9 cellular contexts compared by ENCODE assay signal in genomic region chr17:29619251-29619650, GRCh38. TPM values are rescaled to one million over a fixed set of nuclear protein-coding genes. Genes with fewer than 3 reads are reported as not detected.
A peak's percentile ranks its signal among the peaks of the same experiment; 100 is the strongest.
DNase-seq lines count a peak whose midpoint lies in the region; ATAC-seq and TF ChIP-seq lines count a peak whose summit lies in the region.
"Had no signal": no experiment of that assay in that cellular context is flagged by ENCODE, and none has a peak within 500 bp of the region (broad histone marks: within the 10 kb centered on the region; RNA-seq: fewer than 3 reads in every experiment).

No MANE protein-coding gene starts in this region.

- H3K27me3 ChIP-seq in OCI-LY1 (ENCODE audit: insufficient read depth, low read length) (peaks cover 9% of the 10 kb centered on the region; the same call in 1 of the 2 replicates), hepatocyte (peaks cover 85% of the 10 kb centered on the region), uterus (peaks cover 0 to 11% of the 10 kb centered on the region in 2 donors)
- H3K27me3 ChIP-seq: SJCRH30 had no signal

- peaks cover 58% of the 10 kb centered on the region for H3K4me1 ChIP-seq in OCI-LY1 (ENCODE audit: insufficient read depth, low read length, severe bottlenecking)
- H3K4me1 ChIP-seq in hepatocyte (ENCODE audit: insufficient read depth) = peaks cover 31% of the 10 kb centered on the region
- H3K4me1 ChIP-seq in uterus = peaks cover 0 to 18% of the 10 kb centered on the region in 2 donors

- TF ChIP-seq POLR2A in uterus (IDR thresholded peaks at IDR 0.05) = no peak

- no peaks in the 10 kb centered on the region for H3K79me2 ChIP-seq in OCI-LY1 (ENCODE audit: insufficient read depth, low read length)
- H3K79me2 ChIP-seq in hepatocyte = no peaks in the 10 kb centered on the region

- no peaks in the 10 kb centered on the region for H4K20me1 ChIP-seq in OCI-LY1 (ENCODE audit: insufficient read depth, low read length)
- no peaks in the 10 kb centered on the region for H4K20me1 ChIP-seq in hepatocyte (ENCODE audit: insufficient read depth, poor library complexity, severe bottlenecking)

- H3K9me2 ChIP-seq in OCI-LY1 (ENCODE audit: low read depth, low read length) (no peaks in the 10 kb centered on the region), hepatocyte (replicated peaks; ENCODE audit: insufficient read depth) (no peaks in the 10 kb centered on the region)

- no peak overlapping the region for H2AFZ ChIP-seq in OCI-LY1 (ENCODE audit: low read length)
- H2AFZ ChIP-seq in hepatocyte = no peak overlapping the region

- TF ChIP-seq CTCF in OCI-LY1 (IDR thresholded peaks at IDR 0.05; ENCODE audit: low read length) = peak; percentile 61
- no peak for TF ChIP-seq CTCF in fibroblast of the aortic adventitia (IDR thresholded peaks at IDR 0.05; ENCODE audit: insufficient read depth, low read length)
- no peak for TF ChIP-seq CTCF in hepatocyte (IDR thresholded peaks at IDR 0.05; ENCODE audit: poor library complexity)
- TF ChIP-seq CTCF in uterus (IDR thresholded peaks at IDR 0.05) = no peak

- H3K4me3 ChIP-seq in OCI-LY1 (ENCODE audit: low read depth, low read length, poor library complexity, severe bottlenecking) (no peak overlapping the region), fibroblast of the aortic adventitia (ENCODE audit: low read depth, low read length) (no peak overlapping the region), hepatocyte (no peak overlapping the region), uterus (no peak overlapping the region)
- H3K4me3 ChIP-seq: SJCRH30 had no signal

- H3K4me2 ChIP-seq in OCI-LY1 (ENCODE audit: low read length) (no peak overlapping the region), hepatocyte (no peak overlapping the region)

- no peak for ATAC-seq in GM21619 (IDR thresholded peaks at IDR 0.05; ENCODE audit: unreplicated experiment)
- no peak for ATAC-seq in GM18517 (IDR thresholded peaks at IDR 0.05; ENCODE audit: unreplicated experiment)

- no peak overlapping the region for H3K27ac ChIP-seq in OCI-LY1 (ENCODE audit: low read depth, low read length, poor library complexity, severe bottlenecking)
- H3K27ac ChIP-seq in hepatocyte = no peak overlapping the region
- no peak overlapping the region for H3K27ac ChIP-seq in uterus
- H3K27ac ChIP-seq: SJCRH30 had no signal

- H3K9ac ChIP-seq in OCI-LY1 (ENCODE audit: low read length) = no peak overlapping the region

- intact Hi-C loops in uterus (cut with DNase I; ENCODE audit: low total_unique reads) = no loop called here

- DNase-seq in 8988T = peak; percentile 67
- DNase-seq in ELF-1 (ENCODE audit: low read depth, low spot score) = peak; percentile 52
- DNase-seq in fibroblast of the aortic adventitia (ENCODE audit: low read depth) = peak; percentile 33
- DNase-seq in hepatocyte (ENCODE audit: low spot score) = no peak
- no peak for DNase-seq in uterus
- DNase-seq: SJCRH30 had no signal

- no peaks in the 10 kb centered on the region for H3F3A ChIP-seq in OCI-LY1 (ENCODE audit: insufficient read depth, low read length)

- H3K9me3 ChIP-seq in OCI-LY1 (ENCODE audit: low read length) (no peaks in the 10 kb centered on the region), hepatocyte (ENCODE audit: low read depth) (no peaks in the 10 kb centered on the region), uterus (no peaks in the 10 kb centered on the region)
- H3K9me3 ChIP-seq: SJCRH30 had no signal

- H3K36me3 ChIP-seq in OCI-LY1 (ENCODE audit: insufficient read depth, low read length) (no peaks in the 10 kb centered on the region), hepatocyte (replicated peaks; ENCODE audit: insufficient read depth, low read depth) (no peaks in the 10 kb centered on the region), uterus (no peaks in the 10 kb centered on the region)

RNA-seq across cellular contexts. Expression of gene CORO6, which starts 3.5 kb away (rescaled TPM):
- 5.5 and 8.3 TPM in 2 replicates for total RNA-seq in fibroblast of the aortic adventitia (ENCODE audit: low replicate concordance)
- total RNA-seq in hepatocyte = 0.83 and 1.5 TPM in 2 replicates
- 1.9 and 3.4 TPM in 2 replicates for polyA plus RNA-seq in hepatocyte
- total RNA-seq in uterus = 1 to 10 TPM; 3.8 to 7.8 (median 5.1) TPM

RNA-seq across cellular contexts. Expression of gene ANKRD13B, which starts 26.3 kb away (rescaled TPM):
- total RNA-seq in fibroblast of the aortic adventitia (ENCODE audit: low replicate concordance) (7.4 and 14.0 TPM in 2 replicates), hepatocyte (3.5 and 5.1 TPM in 2 replicates), uterus (10 to 100 TPM in 3 of 4 donors, 1 to 10 TPM in 1; 2.8 to 17.0 (median 12.7) TPM)
- 7.2 and 11.6 TPM in 2 replicates for polyA plus RNA-seq in hepatocyte

RNA-seq across cellular contexts. Expression of gene GIT1, which starts 29.8 kb away (rescaled TPM):
- total RNA-seq in fibroblast of the aortic adventitia (ENCODE audit: low replicate concordance) (22.0 and 38.6 TPM in 2 replicates), hepatocyte (18.6 and 20.0 TPM in 2 replicates), uterus (10 to 100 TPM; 13.1 to 75.0 (median 22.9) TPM)
- 35.2 and 46.3 TPM in 2 replicates for polyA plus RNA-seq in hepatocyte

RNA-seq across cellular contexts. Expression of gene TP53I13, which starts 50.8 kb away (rescaled TPM):
- total RNA-seq in fibroblast of the aortic adventitia (ENCODE audit: low replicate concordance) = 24.9 and 41.8 TPM in 2 replicates
- total RNA-seq in hepatocyte = 43.4 and 52.9 TPM in 2 replicates
- 92.9 and 94.2 TPM in 2 replicates for polyA plus RNA-seq in hepatocyte
- 10 to 100 TPM; 35.6 to 50.3 (median 45.1) TPM for total RNA-seq in uterus

RNA-seq across cellular contexts. Expression of gene ABHD15, which starts 52.4 kb away (rescaled TPM):
- total RNA-seq in fibroblast of the aortic adventitia (ENCODE audit: low replicate concordance) (5.5 and 15.3 TPM in 2 replicates), hepatocyte (16.8 and 19.2 TPM in 2 replicates), uterus (10 to 100 TPM in 1 of 4 donors, 1 to 10 TPM in 2, under 1 TPM in 1; 0.26 to 11.4 (median 4.4) TPM)
- 11.0 and 11.8 TPM in 2 replicates for polyA plus RNA-seq in hepatocyte

Comparison
In these comparisons a context has a peak if more than half of its experiments do, and no peak if none do; other contexts are left out.
1. DNase-seq: peak in 8988T (single experiment), ELF-1 (single experiment) and fibroblast of the aortic adventitia (single experiment); none in hepatocyte (single experiment) and uterus (0 of 2).